In genomic region chr10:532331-532730, GRCh38 we compare ENCODE assay signal across 6 cellular contexts.
DNase-seq lines count a peak whose midpoint lies in the region; ATAC-seq and TF ChIP-seq lines count a peak whose summit lies in the region.
"Not testable (repeated sequence)": the region's sequence is repeated elsewhere in the genome, so short reads cannot be mapped to it uniquely, and the experiment has no call there.

No MANE protein-coding gene starts in this region.

- peak; percentile 16 for DNase-seq in natural killer cell treated with Interleukin-12 subunit alpha and Interleukin-12 subunit beta and Interleukin-15 and Interleukin-18, amount 100 ng/mL, for 72 hours (ENCODE audit: low spot score)
- DNase-seq in neural progenitor cell (ENCODE audit: low spot score) = not testable (repeated sequence)

- H3K4me2 ChIP-seq in BLaER1 = peak overlapping the region; percentile 88
- H3K4me2 ChIP-seq in BLaER1 treated with 17β-estradiol and CSF1 and Interleukin-3, amounts not matched to agents 10 nM and 100 nM = peak overlapping the region in 8 of 11 experiments; percentile 70 to 95 (median 81); a peak in 16 of 22 replicates
- not testable (repeated sequence) for H3K4me2 ChIP-seq in OCI-LY1 (ENCODE audit: low read length); neural progenitor cell

- H3K4me1 Mint-ChIP-seq in natural killer cell treated with Interleukin-12 subunit alpha and Interleukin-12 subunit beta and Interleukin-15 and Interleukin-18, amount 100 ng/mL, for 72 hours (ENCODE audit: low read depth in 2 of 2) = not testable (repeated sequence)
- H3K4me1 Mint-ChIP-seq in neural progenitor cell = peaks cover 43% of the 10 kb centered on the region

- not testable (repeated sequence) for TF ChIP-seq CTCF in HEK293 (tag by site-specific recombination; IDR thresholded peaks at IDR 0.05); OCI-LY1 (IDR thresholded peaks at IDR 0.05; ENCODE audit: low read length); neural progenitor cell (IDR thresholded peaks at IDR 0.05)

- not testable (repeated sequence) for H3K9me3 Mint-ChIP-seq in natural killer cell treated with Interleukin-12 subunit alpha and Interleukin-12 subunit beta and Interleukin-15 and Interleukin-18, amount 100 ng/mL, for 72 hours; neural progenitor cell

- not testable (repeated sequence) for H3K36me3 ChIP-seq in BLaER1; BLaER1 treated with 17β-estradiol and CSF1 and Interleukin-3, amounts not matched to agents 10 nM and 100 nM; HEK293 (ENCODE audit: control insufficient read depth in 2 of 2, insufficient read depth in 1 of 2, low read length in 2 of 2); neural progenitor cell
- H3K36me3 ChIP-seq in OCI-LY1 (ENCODE audit: insufficient read depth, low read length) = peaks cover 45% of the 10 kb centered on the region; the same call in 1 of the 2 replicates

- H3K27ac ChIP-seq in BLaER1; BLaER1 treated with 17β-estradiol and CSF1 and Interleukin-3, amounts not matched to agents 10 nM and 100 nM; HEK293 (ENCODE audit: extremely low read depth, low read depth, low read length); neural progenitor cell: not testable (repeated sequence)
- peak overlapping the region; percentile 97 for H3K27ac ChIP-seq in OCI-LY1 (ENCODE audit: low read depth, low read length, poor library complexity, severe bottlenecking)

- H3K27ac Mint-ChIP-seq in natural killer cell treated with Interleukin-12 subunit alpha and Interleukin-12 subunit beta and Interleukin-15 and Interleukin-18, amount 100 ng/mL, for 72 hours = not testable (repeated sequence)
- H3K27ac Mint-ChIP-seq in neural progenitor cell = peak overlapping the region; percentile 69

- H3K4me1 ChIP-seq in BLaER1 (peaks cover 80% of the 10 kb centered on the region), OCI-LY1 (ENCODE audit: insufficient read depth, low read length, severe bottlenecking) (peaks cover 82% of the 10 kb centered on the region)
- peaks cover 14 to 83% (median 54%) of the 10 kb centered on the region in 10 experiments; a peak in 19 of 20 replicates for H3K4me1 ChIP-seq in BLaER1 treated with 17β-estradiol and CSF1 and Interleukin-3, amounts not matched to agents 10 nM and 100 nM
- not testable (repeated sequence) for H3K4me1 ChIP-seq in HEK293 (ENCODE audit: control insufficient read depth, insufficient read depth, low read length); neural progenitor cell

- not testable (repeated sequence) for H3K9me2 ChIP-seq in OCI-LY1 (ENCODE audit: low read depth, low read length)

- POLR2A ChIA-PET in HEK293 (lab: Yijun Ruan, JAX) = not testable (repeated sequence)

- CTCF ChIA-PET in HEK293 (lab: Yijun Ruan, JAX) = not testable (repeated sequence)

- ATAC-seq in natural killer cell treated with Interleukin-12 subunit alpha and Interleukin-12 subunit beta and Interleukin-15 and Interleukin-18, amount 100 ng/mL, for 72 hours = not testable (repeated sequence)

- H2AFZ ChIP-seq in OCI-LY1 (ENCODE audit: low read length); neural progenitor cell (replicated peaks): not testable (repeated sequence)

- H4K20me1 ChIP-seq in BLaER1 (peaks cover 100% of the 10 kb centered on the region), neural progenitor cell (ENCODE audit: low read depth) (peaks cover 78% of the 10 kb centered on the region)
- peaks cover 0 to 100% (median 67%) of the 10 kb centered on the region in 11 experiments; a peak in 17 of 22 replicates for H4K20me1 ChIP-seq in BLaER1 treated with 17β-estradiol and CSF1 and Interleukin-3, amounts not matched to agents 10 nM and 100 nM
- not testable (repeated sequence) for H4K20me1 ChIP-seq in OCI-LY1 (ENCODE audit: insufficient read depth, low read length)

- H3K4me3 ChIP-seq in BLaER1; BLaER1 treated with 17β-estradiol and CSF1 and Interleukin-3, amounts not matched to agents 10 nM and 100 nM; HEK293 (ENCODE audit: low read depth, low read length); OCI-LY1 (ENCODE audit: low read depth, low read length, poor library complexity, severe bottlenecking); neural progenitor cell: not testable (repeated sequence)

- not testable (repeated sequence) for H3K9me3 ChIP-seq in BLaER1; BLaER1 treated with 17β-estradiol and CSF1 and Interleukin-3, amounts not matched to agents 10 nM and 100 nM (replicated peaks in 1 of 11); HEK293 (ENCODE audit: control insufficient read depth, insufficient read depth, low read depth, low read length); OCI-LY1 (ENCODE audit: low read length); neural progenitor cell (ENCODE audit: low read depth)

- H3K9ac ChIP-seq in BLaER1; BLaER1 treated with 17β-estradiol and CSF1 and Interleukin-3, amounts not matched to agents 10 nM and 100 nM; OCI-LY1 (ENCODE audit: low read length); neural progenitor cell: not testable (repeated sequence)

- not testable (repeated sequence) for H3K4me3 Mint-ChIP-seq in natural killer cell treated with Interleukin-12 subunit alpha and Interleukin-12 subunit beta and Interleukin-15 and Interleukin-18, amount 100 ng/mL, for 72 hours; neural progenitor cell

- not testable (repeated sequence) for H3F3A ChIP-seq in OCI-LY1 (ENCODE audit: insufficient read depth, low read length); neural progenitor cell (ENCODE audit: low read depth)

- peaks cover 21 to 29% of the 10 kb centered on the region in 2 donors for H3K27me3 Mint-ChIP-seq in natural killer cell treated with Interleukin-12 subunit alpha and Interleukin-12 subunit beta and Interleukin-15 and Interleukin-18, amount 100 ng/mL, for 72 hours
- H3K27me3 Mint-ChIP-seq in neural progenitor cell (ENCODE audit: insufficient read depth, low read depth) = not testable (repeated sequence)

- peaks cover 40% of the 10 kb centered on the region for H3K79me2 ChIP-seq in OCI-LY1 (ENCODE audit: insufficient read depth, low read length)
- peaks cover 36% of the 10 kb centered on the region for H3K79me2 ChIP-seq in neural progenitor cell (ENCODE audit: low read depth)

- H3K27me3 ChIP-seq in BLaER1; OCI-LY1 (ENCODE audit: insufficient read depth, low read length); neural progenitor cell: not testable (repeated sequence)
- H3K27me3 ChIP-seq in BLaER1 treated with 17β-estradiol and CSF1 and Interleukin-3, amounts not matched to agents 10 nM and 100 nM = peaks cover 0 to 54% (median 6%) of the 10 kb centered on the region in 11 experiments; a peak in 9 of 22 replicates

- H3K36me3 Mint-ChIP-seq in natural killer cell treated with Interleukin-12 subunit alpha and Interleukin-12 subunit beta and Interleukin-15 and Interleukin-18, amount 100 ng/mL, for 72 hours; neural progenitor cell: not testable (repeated sequence)

TF ChIP-seq in HEK293, 187 proteins besides CTCF, POLR2A, EP300 and RAD21:
- TF ChIP-seq ZFHX2 (tag by site-specific recombination; conservative IDR thresholded peaks at IDR 0.05) (peak; percentile 56), EGR2 (tag by site-specific recombination; IDR thresholded peaks at IDR 0.05; ENCODE audit: low read depth) (peak; percentile 66)
